ENCODE assay signal across 1 cellular context in genomic region chr16:84096447-84097005, GRCh38.
TF ChIP-seq lines count a peak whose summit lies in the region.

No MANE protein-coding gene starts in this region.

TF ChIP-seq in HepG2, 621 proteins besides CTCF, POLR2A, EP300 and RAD21 (continued from another document):
- TF ChIP-seq ZBTB4 (CRISPR knock-in tag; IDR thresholded peaks at IDR 0.05; ENCODE audit: borderline replicate concordance): no peak
- no peak for TF ChIP-seq CEBPB (IDR thresholded peaks at IDR 0.05; ENCODE audit: borderline replicate concordance, low read depth, low read length)
- peak; percentile 62; the same call in 1 of the 2 replicates for TF ChIP-seq ZNF335 (CRISPR knock-in tag; IDR thresholded peaks at IDR 0.05)
- no peak for TF ChIP-seq RNF2 (conservative IDR thresholded peaks at IDR 0.05; ENCODE audit: low read depth)
- no peak for TF ChIP-seq ZSCAN25 (CRISPR knock-in tag; IDR thresholded peaks at IDR 0.05)
- peak; percentile 67; the same call in 1 of the 2 replicates for TF ChIP-seq ZNF580 (CRISPR knock-in tag; IDR thresholded peaks at IDR 0.05; ENCODE audit: borderline replicate concordance, low read depth)
- peak; percentile 24; the same call in 1 of the 2 replicates for TF ChIP-seq HNF1A (IDR thresholded peaks at IDR 0.05; ENCODE audit: low read depth)
- TF ChIP-seq HNF1A (CRISPR knock-in tag; IDR thresholded peaks at IDR 0.05; ENCODE audit: borderline replicate concordance): no peak; the same call in 1 of the 2 replicates
- no peak for TF ChIP-seq NFKB2 (CRISPR knock-in tag; IDR thresholded peaks at IDR 0.05; ENCODE audit: borderline replicate concordance)
- no peak for TF ChIP-seq HDAC6 (IDR thresholded peaks at IDR 0.05; ENCODE audit: low read depth, low read length)
- TF ChIP-seq ZNF431 (CRISPR knock-in tag; IDR thresholded peaks at IDR 0.05; ENCODE audit: borderline replicate concordance, low read depth): no peak; the same call in 1 of the 2 replicates
- TF ChIP-seq SRF (IDR thresholded peaks at IDR 0.05; ENCODE audit: low read depth, low read length): no peak
- no peak for TF ChIP-seq ZBTB49 (CRISPR knock-in tag; IDR thresholded peaks at IDR 0.05; ENCODE audit: borderline replicate concordance)
- no peak for TF ChIP-seq SMAD9 (CRISPR knock-in tag; IDR thresholded peaks at IDR 0.05)
- no peak for TF ChIP-seq ZNF567 (CRISPR knock-in tag; IDR thresholded peaks at IDR 0.05; ENCODE audit: borderline replicate concordance)
- peak; percentile 51; the same call in 1 of the 2 replicates for TF ChIP-seq HNF4A (CRISPR knock-in tag; IDR thresholded peaks at IDR 0.05)
- TF ChIP-seq ZFP36L1 (CRISPR knock-in tag; IDR thresholded peaks at IDR 0.05): 0 out of 2 replicates have a peak, but pooled peaks have one; percentile 27
- no peak for TF ChIP-seq MED8 (CRISPR knock-in tag; IDR thresholded peaks at IDR 0.05; ENCODE audit: insufficient replicate concordance)
- TF ChIP-seq HOXA5 (CRISPR knock-in tag; IDR thresholded peaks at IDR 0.05): no peak
- TF ChIP-seq RFX1 (IDR thresholded peaks at IDR 0.05): no peak
- no peak for TF ChIP-seq FOXO4 (CRISPR knock-in tag; conservative IDR thresholded peaks at IDR 0.05)
- TF ChIP-seq THRA (CRISPR knock-in tag; IDR thresholded peaks at IDR 0.05; ENCODE audit: borderline replicate concordance): peak; percentile 70; the same call in 1 of the 2 replicates
- TF ChIP-seq ZNF225 (CRISPR knock-in tag; IDR thresholded peaks at IDR 0.05): no peak
- peak; percentile 99 for TF ChIP-seq FOXA3 (CRISPR knock-in tag; IDR thresholded peaks at IDR 0.05)
- TF ChIP-seq NCOA1 (CRISPR knock-in tag; IDR thresholded peaks at IDR 0.05): no peak
- no peak for TF ChIP-seq AGO2 (optimal IDR thresholded peaks at IDR 0.05; ENCODE audit: low read depth, low read length)
- peak; percentile 50; the same call in 1 of the 2 replicates for TF ChIP-seq HOXA3 (CRISPR knock-in tag; IDR thresholded peaks at IDR 0.05)
